8 cellular contexts compared by ENCODE assay signal in genomic region chrX:53435997-53436396, GRCh38. TPM values are rescaled to one million over a fixed set of nuclear protein-coding genes. Genes with fewer than 3 reads are reported as not detected.
A peak's percentile ranks its signal among the peaks of the same experiment; 100 is the strongest.
DNase-seq lines count a peak whose midpoint lies in the region; ATAC-seq and TF ChIP-seq lines count a peak whose summit lies in the region.

No MANE protein-coding gene starts in this region.

- no peaks in the 10 kb centered on the region for H3K36me3 ChIP-seq in GM23248 (ENCODE audit: low read depth)
- H3K36me3 ChIP-seq in Loucy (ENCODE audit: insufficient read depth, low read length), result no peaks in the 10 kb centered on the region

- no peak for ATAC-seq in GM19452 (IDR thresholded peaks at IDR 0.05; ENCODE audit: unreplicated experiment)

- H3K9me2 ChIP-seq in GM23248 (ENCODE audit: insufficient read depth), result no peaks in the 10 kb centered on the region
- no peaks in the 10 kb centered on the region for H3K9me2 ChIP-seq in Loucy (replicated peaks; ENCODE audit: low read depth, low read length)

- in situ Hi-C loops in GM23248 (cut with MboI), result no loop called here

- H3K4me3 ChIP-seq in GM23248 (no peak overlapping the region), Loucy (ENCODE audit: low read length, poor library complexity, severe bottlenecking) (no peak overlapping the region)

- peak; percentile 68 for TF ChIP-seq CTCF in Loucy (conservative IDR thresholded peaks at IDR 0.05; ENCODE audit: low read length)

- no peaks in the 10 kb centered on the region for H3K9me3 ChIP-seq in GM23248 (ENCODE audit: low read depth)
- no peaks in the 10 kb centered on the region for H3K9me3 ChIP-seq in Loucy (ENCODE audit: insufficient read depth, low read depth, low read length)

- DNase-seq in EL, result peak; percentile 49
- DNase-seq in GM23248, result peak; percentile 80
- DNase-seq in SHP77 treated with DMSO at 0.1 percent for 48 hours (lab: John Stamatoyannopoulos, UW), result peak; percentile 58
- DNase-seq in activated effector memory CD4-positive, alpha-beta T cell treated with Interleukin-2 at 50 U/mL for 16 hours, result peak; percentile 33
- DNase-seq in germinal center (ENCODE audit: low spot score), result peak; percentile 57
- DNase-seq in pulmonary artery endothelial cell (ENCODE audit: low read depth, low spot score), result peak; percentile 35

- H3K4me2 ChIP-seq in GM23248 (ENCODE audit: unreplicated experiment) (no peak overlapping the region), Loucy (ENCODE audit: low read depth, low read length, poor library complexity, severe bottlenecking) (no peak overlapping the region)

- no peaks in the 10 kb centered on the region for H4K20me1 ChIP-seq in GM23248 (ENCODE audit: insufficient read depth)
- no peaks in the 10 kb centered on the region for H4K20me1 ChIP-seq in Loucy (ENCODE audit: insufficient read depth, low read length, poor library complexity, severe bottlenecking)

- H3K9ac ChIP-seq in GM23248 (no peak overlapping the region), Loucy (ENCODE audit: low read depth, low read length, poor library complexity, severe bottlenecking) (no peak overlapping the region)

- WGBS in GM23248 (ENCODE audit: low coverage in 1 of 2, low lambda C conversion rate in 2 of 2, missing lambda C conversion rate in 2 of 2), 2 experiments, result 0 to 2% methylated on average over 4 of the region's 4 CpGs

- no peaks in the 10 kb centered on the region for H3K4me1 ChIP-seq in GM23248 (ENCODE audit: insufficient read depth)
- peaks cover 4% of the 10 kb centered on the region for H3K4me1 ChIP-seq in Loucy (ENCODE audit: insufficient read depth, low read length, poor library complexity, severe bottlenecking)

- H2AFZ ChIP-seq in GM23248, result no peak overlapping the region
- no peak overlapping the region for H2AFZ ChIP-seq in Loucy (ENCODE audit: low read length)

- H3F3A ChIP-seq in GM23248 (ENCODE audit: insufficient read depth) (no peaks in the 10 kb centered on the region), Loucy (ENCODE audit: low read depth) (no peaks in the 10 kb centered on the region)

- no peak overlapping the region for H3K27ac ChIP-seq in GM23248

- H3K79me2 ChIP-seq in GM23248 (ENCODE audit: insufficient read depth) (peaks cover 17% of the 10 kb centered on the region), Loucy (ENCODE audit: insufficient read depth, low read length) (peaks cover 11% of the 10 kb centered on the region)

- no peaks in the 10 kb centered on the region for H3K27me3 ChIP-seq in GM23248 (replicated peaks; ENCODE audit: insufficient read depth)
- H3K27me3 ChIP-seq in Loucy (ENCODE audit: insufficient read depth, low read length, poor library complexity, severe bottlenecking), result no peaks in the 10 kb centered on the region

RNA-seq across cellular contexts. Expression of gene HSD17B10, which starts 1.8 kb away (rescaled TPM):
- 33.1 and 47.9 TPM in 2 replicates for total RNA-seq in GM23248 (2014; rRNA removed; shearing (Covaris generic))
- 70.2 and 73.3 TPM in 2 replicates for polyA plus RNA-seq in GM23248 (2016; fragmentation: Nextera tagmentation; extraction: Ambion mirVana)
- 71.6 and 83.1 TPM in 2 replicates for total RNA-seq in pulmonary artery endothelial cell

RNA-seq across cellular contexts. Expression of gene RIBC1, which starts 13.3 kb away (rescaled TPM):
- total RNA-seq in GM23248 (2014; rRNA removed; shearing (Covaris generic)), result 0.25 and 0.32 TPM in 2 replicates
- polyA plus RNA-seq in GM23248 (2016; fragmentation: Nextera tagmentation; extraction: Ambion mirVana), result 0.48 and 0.70 TPM in 2 replicates
- total RNA-seq in pulmonary artery endothelial cell, result 0.26 and 0.32 TPM in 2 replicates

RNA-seq across cellular contexts. Expression of gene SMC1A, which starts 13.5 kb away (rescaled TPM):
- 16.8 and 21.1 TPM in 2 replicates for total RNA-seq in GM23248 (2014; rRNA removed; shearing (Covaris generic))
- 29.1 and 31.4 TPM in 2 replicates for polyA plus RNA-seq in GM23248 (2016; fragmentation: Nextera tagmentation; extraction: Ambion mirVana)
- total RNA-seq in pulmonary artery endothelial cell, result 15.8 and 26.9 TPM in 2 replicates
